Comparison of ENCODE assay signal across 1 cellular context in the genomic region with DNA sequence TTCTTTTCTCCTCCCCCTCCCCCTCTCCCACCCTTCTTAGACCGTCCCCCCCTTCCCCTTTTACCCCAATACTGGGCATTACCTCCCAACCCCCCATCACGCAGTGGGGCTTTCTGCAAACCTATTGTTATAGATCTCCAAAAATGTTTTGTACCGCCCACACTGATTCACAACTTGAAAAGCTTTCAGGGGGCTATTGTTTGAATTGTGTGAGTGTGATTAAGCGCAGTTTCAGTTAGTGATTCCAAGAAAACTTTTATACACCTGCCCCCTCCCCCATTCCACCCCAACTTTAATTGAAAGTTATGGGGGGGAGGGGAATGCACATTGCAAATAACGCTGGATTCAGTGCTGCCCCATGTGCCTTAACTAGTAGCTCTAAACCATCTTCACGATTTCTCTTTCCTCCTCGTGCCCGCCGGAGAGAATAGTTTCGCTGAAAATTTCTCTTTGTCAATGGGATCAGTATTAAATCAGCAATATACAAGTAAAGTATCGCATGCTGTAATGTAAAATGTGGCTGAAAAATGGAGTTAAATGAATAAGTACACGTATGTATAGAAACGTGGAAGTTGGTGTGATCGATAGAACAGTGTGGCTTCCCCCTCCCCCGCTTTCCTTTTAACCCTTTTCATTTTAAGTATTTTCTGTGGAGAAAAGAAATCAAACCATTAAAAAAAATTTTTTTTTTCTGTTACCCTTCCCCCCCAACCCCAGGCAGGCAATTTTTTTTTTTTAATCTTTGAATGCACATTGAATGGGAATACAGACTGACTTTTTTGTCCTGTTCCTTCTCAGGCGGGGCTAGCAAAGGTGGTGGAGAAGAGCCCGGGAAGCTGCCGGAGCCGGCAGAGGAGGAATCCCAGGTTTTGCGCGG.
TF ChIP-seq lines count a peak whose summit lies in the region.

No MANE protein-coding gene starts in this region.

TF ChIP-seq in H1, 55 proteins besides CTCF, POLR2A, EP300 and RAD21 (continued from another document):
- peak in 1 of 2 experiments; percentile 74 for TF ChIP-seq BCL11A (IDR thresholded peaks at IDR 0.05; ENCODE audit: low read depth in 2 of 2, low read length in 2 of 2)
- TF ChIP-seq PHF8 (conservative IDR thresholded peaks at IDR 0.05; ENCODE audit: low read depth, low read length) = peak; percentile 59; the same call in 1 of the 2 replicates
TF ChIP-seq in H1: peak in this region for 21.
